8 cellular contexts compared by ENCODE assay signal in genomic region chr2:42878581-42878980, GRCh38.
DNase-seq lines count a peak whose midpoint lies in the region; ATAC-seq lines count a peak whose summit lies in the region.

No MANE protein-coding gene starts in this region.

- no peaks in the 10 kb centered on the region for H3K9me3 Mint-ChIP-seq in activated naive CD8-positive, alpha-beta T cell treated with anti-CD3 and anti-CD28 coated beads, Interleukin-2, amount 50 U/mL, for 24 hours
- H3K9me3 Mint-ChIP-seq in natural killer cell treated with Interleukin-12 subunit alpha and Interleukin-12 subunit beta and Interleukin-15 and Interleukin-18, amount 100 ng/mL, for 72 hours, result no peaks in the 10 kb centered on the region

- DNase-seq in activated T-cell treated with anti-CD3 and anti-CD28 coated beads for 48 hours (ENCODE audit: low read depth) (peak; percentile 26), activated T-cell treated with anti-CD3 and anti-CD28 coated beads for 4 hours (no peak)
- peak; percentile 25 for DNase-seq in activated naive CD8-positive, alpha-beta T cell treated with anti-CD3 and anti-CD28 coated beads, Interleukin-2, amount 50 U/mL, for 24 hours
- DNase-seq in stimulated activated naive CD8-positive, alpha-beta T cell treated with anti-CD3 and anti-CD28 coated beads, Interleukin-15, Interleukin-2, amounts not matched to agents 100 U/mL and 50 U/mL, for 24 hours, result peak; percentile 33
- no peak for DNase-seq in NK-92 treated with Interleukin-12 subunit alpha and Interleukin-12 subunit beta, amount 100 ng/mL, for 24 hours (lab: John Stamatoyannopoulos, UW)
- DNase-seq in natural killer cell treated with Interleukin-12 subunit alpha and Interleukin-12 subunit beta and Interleukin-15 and Interleukin-18, amount 100 ng/mL, for 72 hours (ENCODE audit: low spot score), result no peak

- H3K36me3 Mint-ChIP-seq in activated naive CD8-positive, alpha-beta T cell treated with anti-CD3 and anti-CD28 coated beads, Interleukin-2, amount 50 U/mL, for 24 hours (ENCODE audit: low read depth), result no peaks in the 10 kb centered on the region
- H3K36me3 Mint-ChIP-seq in natural killer cell treated with Interleukin-12 subunit alpha and Interleukin-12 subunit beta and Interleukin-15 and Interleukin-18, amount 100 ng/mL, for 72 hours, result no peaks in the 10 kb centered on the region

- ATAC-seq in HG02798 (IDR thresholded peaks at IDR 0.05; ENCODE audit: poor library complexity, unreplicated experiment), result peak; percentile 77
- peak; percentile 95 for ATAC-seq in activated naive CD8-positive, alpha-beta T cell treated with anti-CD3 and anti-CD28 coated beads, Interleukin-2, amount 50 U/mL, for 24 hours
- ATAC-seq in stimulated activated naive CD8-positive, alpha-beta T cell treated with anti-CD3 and anti-CD28 coated beads, Interleukin-15, Interleukin-2, amounts not matched to agents 100 U/mL and 50 U/mL, for 24 hours, result peak; percentile 89
- ATAC-seq in natural killer cell treated with Interleukin-12 subunit alpha and Interleukin-12 subunit beta and Interleukin-15 and Interleukin-18, amount 100 ng/mL, for 72 hours, result no peak
- no peak for ATAC-seq in HG03196 (IDR thresholded peaks at IDR 0.05; ENCODE audit: unreplicated experiment)

- peaks cover 33% of the 10 kb centered on the region for H3K4me1 Mint-ChIP-seq in activated naive CD8-positive, alpha-beta T cell treated with anti-CD3 and anti-CD28 coated beads, Interleukin-2, amount 50 U/mL, for 24 hours
- peaks cover 0 to 5% of the 10 kb centered on the region in 2 donors for H3K4me1 Mint-ChIP-seq in natural killer cell treated with Interleukin-12 subunit alpha and Interleukin-12 subunit beta and Interleukin-15 and Interleukin-18, amount 100 ng/mL, for 72 hours (ENCODE audit: low read depth in 2 of 2)

- no peaks in the 10 kb centered on the region for H3K27me3 Mint-ChIP-seq in activated naive CD8-positive, alpha-beta T cell treated with anti-CD3 and anti-CD28 coated beads, Interleukin-2, amount 50 U/mL, for 24 hours
- no peaks in the 10 kb centered on the region for H3K27me3 Mint-ChIP-seq in natural killer cell treated with Interleukin-12 subunit alpha and Interleukin-12 subunit beta and Interleukin-15 and Interleukin-18, amount 100 ng/mL, for 72 hours

- H3K4me3 Mint-ChIP-seq in activated naive CD8-positive, alpha-beta T cell treated with anti-CD3 and anti-CD28 coated beads, Interleukin-2, amount 50 U/mL, for 24 hours, result no peak overlapping the region
- no peak overlapping the region for H3K4me3 Mint-ChIP-seq in natural killer cell treated with Interleukin-12 subunit alpha and Interleukin-12 subunit beta and Interleukin-15 and Interleukin-18, amount 100 ng/mL, for 72 hours

- H3K27ac Mint-ChIP-seq in activated naive CD8-positive, alpha-beta T cell treated with anti-CD3 and anti-CD28 coated beads, Interleukin-2, amount 50 U/mL, for 24 hours, result peak overlapping the region; percentile 64
- no peak overlapping the region for H3K27ac Mint-ChIP-seq in natural killer cell treated with Interleukin-12 subunit alpha and Interleukin-12 subunit beta and Interleukin-15 and Interleukin-18, amount 100 ng/mL, for 72 hours

Comparison
In these comparisons a context has a peak if more than half of its experiments do, and no peak if none do; other contexts are left out.
1. DNase-seq: peak in activated T-cell treated with anti-CD3 and anti-CD28 coated beads for 48 hours (single experiment), activated naive CD8-positive, alpha-beta T cell treated with anti-CD3 and anti-CD28 coated beads, Interleukin-2, amount 50 U/mL, for 24 hours (single experiment) and stimulated activated naive CD8-positive, alpha-beta T cell treated with anti-CD3 and anti-CD28 coated beads, Interleukin-15, Interleukin-2, amounts not matched to agents 100 U/mL and 50 U/mL, for 24 hours (single experiment); none in activated T-cell treated with anti-CD3 and anti-CD28 coated beads for 4 hours (single experiment), NK-92 treated with Interleukin-12 subunit alpha and Interleukin-12 subunit beta, amount 100 ng/mL, for 24 hours (single experiment) and natural killer cell treated with Interleukin-12 subunit alpha and Interleukin-12 subunit beta and Interleukin-15 and Interleukin-18, amount 100 ng/mL, for 72 hours (single experiment).
2. ATAC-seq: peak in HG02798 (single experiment), activated naive CD8-positive, alpha-beta T cell treated with anti-CD3 and anti-CD28 coated beads, Interleukin-2, amount 50 U/mL, for 24 hours (single experiment) and stimulated activated naive CD8-positive, alpha-beta T cell treated with anti-CD3 and anti-CD28 coated beads, Interleukin-15, Interleukin-2, amounts not matched to agents 100 U/mL and 50 U/mL, for 24 hours (single experiment); none in natural killer cell treated with Interleukin-12 subunit alpha and Interleukin-12 subunit beta and Interleukin-15 and Interleukin-18, amount 100 ng/mL, for 72 hours (0 of 2) and HG03196 (single experiment).